Comparison of ENCODE assay signal across 1 cellular context in genomic region chr9:2255128-2255527, GRCh38.
TF ChIP-seq lines count a peak whose summit lies in the region.

No MANE protein-coding gene starts in this region.

TF ChIP-seq in liver, 16 proteins besides CTCF, POLR2A, EP300 and RAD21 (continued from another document):
- TF ChIP-seq, protein P1, sequence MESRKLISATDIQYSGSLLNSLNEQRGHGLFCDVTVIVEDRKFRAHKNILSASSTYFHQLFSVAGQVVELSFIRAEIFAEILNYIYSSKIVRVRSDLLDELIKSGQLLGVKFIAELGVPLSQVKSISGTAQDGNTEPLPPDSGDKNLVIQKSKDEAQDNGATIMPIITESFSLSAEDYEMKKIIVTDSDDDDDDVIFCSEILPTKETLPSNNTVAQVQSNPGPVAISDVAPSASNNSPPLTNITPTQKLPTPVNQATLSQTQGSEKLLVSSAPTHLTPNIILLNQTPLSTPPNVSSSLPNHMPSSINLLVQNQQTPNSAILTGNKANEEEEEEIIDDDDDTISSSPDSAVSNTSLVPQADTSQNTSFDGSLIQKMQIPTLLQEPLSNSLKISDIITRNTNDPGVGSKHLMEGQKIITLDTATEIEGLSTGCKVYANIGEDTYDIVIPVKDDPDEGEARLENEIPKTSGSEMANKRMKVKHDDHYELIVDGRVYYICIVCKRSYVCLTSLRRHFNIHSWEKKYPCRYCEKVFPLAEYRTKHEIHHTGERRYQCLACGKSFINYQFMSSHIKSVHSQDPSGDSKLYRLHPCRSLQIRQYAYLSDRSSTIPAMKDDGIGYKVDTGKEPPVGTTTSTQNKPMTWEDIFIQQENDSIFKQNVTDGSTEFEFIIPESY (IDR thresholded peaks at IDR 0.05) = no peak
- TF ChIP-seq JUND (IDR thresholded peaks at IDR 0.05) = no peak
